10 cellular contexts compared by ENCODE assay signal in the genomic region with DNA sequence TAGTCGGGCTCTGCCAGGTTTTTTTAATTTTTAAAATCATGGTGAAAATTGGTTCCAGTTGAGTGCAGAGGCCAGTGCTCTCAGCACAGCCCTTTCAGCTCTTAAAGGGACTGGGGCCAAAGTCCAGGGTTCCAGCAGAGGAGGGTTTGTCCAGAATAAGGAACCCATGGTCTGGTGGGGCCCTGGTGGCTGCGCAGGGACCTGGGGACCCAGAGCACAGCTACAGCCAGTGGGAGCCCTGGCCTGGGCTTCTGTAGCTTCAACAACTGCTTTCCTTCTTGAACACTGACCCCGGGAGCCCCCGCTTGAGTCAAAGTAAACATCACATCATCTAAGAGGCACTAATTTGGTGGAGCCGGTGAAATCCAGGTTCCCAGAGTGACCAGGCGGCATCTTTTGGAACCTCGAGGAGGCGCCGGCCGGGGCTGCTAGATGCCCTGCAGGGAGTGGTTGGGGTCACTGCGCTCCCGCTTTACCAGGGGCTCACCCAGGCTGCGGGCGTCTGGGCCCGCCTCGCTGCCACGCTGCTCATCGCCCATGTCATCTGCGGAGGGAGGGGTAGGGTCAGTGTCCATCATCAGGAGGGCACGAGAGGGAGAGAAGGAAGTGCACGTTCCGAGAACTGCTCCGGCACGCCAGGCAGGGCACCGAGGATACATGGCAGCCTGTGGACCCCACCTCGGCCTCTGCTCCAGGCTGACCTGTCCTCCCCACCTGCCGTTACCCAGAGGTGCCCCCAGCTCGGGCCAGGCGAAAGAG.
"Had no signal": no experiment of that assay in that cellular context is flagged by ENCODE, and none has a peak within 500 bp of the region (broad histone marks: within the 10 kb centered on the region; RNA-seq: fewer than 3 reads in every experiment).

No MANE protein-coding gene starts in this region.

- H3K4me1 ChIP-seq: pancreas had no signal

- DNase-seq: activated naive CD4-positive, alpha-beta T cell treated with anti-CD3 and anti-CD28 coated beads, Interleukin-2, amount 50 U/mL, for 16 hours; central memory CD4-positive, alpha-beta T cell; effector memory CD8-positive, alpha-beta T cell; immature natural killer cell; nephron progenitor cell; pancreas; stimulated activated CD4-positive, alpha-beta T cell treated with anti-CD3 and anti-CD28 coated beads, Interleukin-1b, Interleukin-23, amount 100 ng/mL, for 48 hours; stimulated activated naive CD4-positive, alpha-beta T cell had no signal

- H3K27ac ChIP-seq: pancreas had no signal

- H3K36me3 ChIP-seq: adrenal gland, pancreas had no signal

- H3K9me3 ChIP-seq: adrenal gland, pancreas had no signal

- H3K27me3 ChIP-seq: adrenal gland, pancreas had no signal

- ATAC-seq: effector memory CD8-positive, alpha-beta T cell; pancreas had no signal

- H3K4me2 ChIP-seq: smooth muscle cell had no signal

- H3K4me3 ChIP-seq: adrenal gland, pancreas, smooth muscle cell had no signal
